Comparison of ENCODE assay signal across 8 cellular contexts in genomic region chr7:30348083-30348560, GRCh38.
DNase-seq lines count a peak whose midpoint lies in the region; ATAC-seq and TF ChIP-seq lines count a peak whose summit lies in the region.

No MANE protein-coding gene starts in this region.

- H3K9me2 ChIP-seq in PC-9 (ENCODE audit: insufficient read depth) = no peaks in the 10 kb centered on the region

- H4K20me1 ChIP-seq in PC-9 (ENCODE audit: insufficient read depth) = no peaks in the 10 kb centered on the region

- DNase-seq in A673 (ENCODE audit: low spot score) = peak; percentile 82
- peak; percentile 56 to 95 for DNase-seq in PC-9
- DNase-seq in kidney glomerular epithelial cell (lab: John Stamatoyannopoulos, UW) = peak; percentile 80
- peak; percentile 48 to 59 for DNase-seq in stimulated activated naive CD8-positive, alpha-beta T cell treated with anti-CD3 and anti-CD28 coated beads, Interleukin-15, amount 100 ng/mL, for 72 hours
- DNase-seq in SHP77 treated with DMSO at 0.1 percent for 48 hours (lab: John Stamatoyannopoulos, UW) = no peak

- H3K9me3 ChIP-seq in A673 (ENCODE audit: low read depth, low read length, poor library complexity, severe bottlenecking) (no peaks in the 10 kb centered on the region), PC-9 (ENCODE audit: insufficient read depth, low read depth) (no peaks in the 10 kb centered on the region)

- H3K36me3 ChIP-seq in A673 (ENCODE audit: insufficient read depth, low read length, poor library complexity, severe bottlenecking) = no peaks in the 10 kb centered on the region
- no peaks in the 10 kb centered on the region for H3K36me3 ChIP-seq in PC-9 (ENCODE audit: low read depth)

- CTCF ChIA-PET in A673 (lab: Charles Lee) (interaction anchor here (0.6 to 0.7 kb wide), 2 partner anchors 17 to 47 kb away, joined by 3 to 6 read pairs; no protein-coding TSS in a partner anchor), PC-9 (lab: Charles Lee) (interaction anchor here (0.6 kb wide), 2 partner anchors 59 to 63 kb away, joined by 3 to 4 read pairs; partner anchors contain the start of gene ZNRF2)

- no peaks in the 10 kb centered on the region for H3K36me3 Mint-ChIP-seq in activated naive CD4-positive, alpha-beta T cell treated with anti-CD3 and anti-CD28 coated beads, Interleukin-2, amount 50 U/mL, for 24 hours

- POLR2A ChIA-PET in A673 (lab: Charles Lee; ENCODE audit: low non-redundant PET) = no interaction called here
- POLR2A ChIA-PET in PC-9 (lab: Charles Lee; ENCODE audit: unreplicated experiment) = interaction anchor here (0.6 kb wide), 1 partner anchor 10 kb away, joined by 3 read pairs; no protein-coding TSS in a partner anchor

- peak overlapping the region; percentile 76 for H3K27ac ChIP-seq in A673 (ENCODE audit: low read depth, low read length, poor library complexity, severe bottlenecking)
- peak overlapping the region; percentile 81 for H3K27ac ChIP-seq in PC-9

- peak overlapping the region; percentile 61 for H3K4me2 ChIP-seq in PC-9

- no peak overlapping the region for H2AFZ ChIP-seq in PC-9

- peak overlapping the region; percentile 88 for H3K27ac Mint-ChIP-seq in activated naive CD4-positive, alpha-beta T cell treated with anti-CD3 and anti-CD28 coated beads, Interleukin-2, amount 50 U/mL, for 24 hours
- H3K27ac Mint-ChIP-seq in stimulated activated naive CD8-positive, alpha-beta T cell treated with anti-CD3 and anti-CD28 coated beads, Interleukin-15, amount 100 ng/mL, for 72 hours = peak overlapping the region; percentile 94 to 96

- H3K4me1 ChIP-seq in A673 (ENCODE audit: insufficient read depth, low read length, poor library complexity, severe bottlenecking) = peaks cover 74% of the 10 kb centered on the region
- H3K4me1 ChIP-seq in PC-9 (replicated peaks; ENCODE audit: insufficient read depth) = peaks cover 37% of the 10 kb centered on the region

- peak overlapping the region; percentile 10 for H3K4me3 ChIP-seq in A673 (ENCODE audit: low read depth, low read length, poor library complexity, severe bottlenecking)
- H3K4me3 ChIP-seq in PC-9 = peak overlapping the region; percentile 13; the same call in 1 of the 2 replicates

- H3K27me3 Mint-ChIP-seq in activated naive CD4-positive, alpha-beta T cell treated with anti-CD3 and anti-CD28 coated beads, Interleukin-2, amount 50 U/mL, for 24 hours = no peaks in the 10 kb centered on the region
- H3K27me3 Mint-ChIP-seq in stimulated activated naive CD8-positive, alpha-beta T cell treated with anti-CD3 and anti-CD28 coated beads, Interleukin-15, amount 100 ng/mL, for 72 hours = no peaks in the 10 kb centered on the region

- peaks cover 69% of the 10 kb centered on the region for H3K4me1 Mint-ChIP-seq in activated naive CD4-positive, alpha-beta T cell treated with anti-CD3 and anti-CD28 coated beads, Interleukin-2, amount 50 U/mL, for 24 hours
- peaks cover 53% of the 10 kb centered on the region for H3K4me1 Mint-ChIP-seq in stimulated activated naive CD8-positive, alpha-beta T cell treated with anti-CD3 and anti-CD28 coated beads, Interleukin-15, amount 100 ng/mL, for 72 hours

- H3K9me3 Mint-ChIP-seq in activated naive CD4-positive, alpha-beta T cell treated with anti-CD3 and anti-CD28 coated beads, Interleukin-2, amount 50 U/mL, for 24 hours = no peaks in the 10 kb centered on the region
- no peaks in the 10 kb centered on the region for H3K9me3 Mint-ChIP-seq in stimulated activated naive CD8-positive, alpha-beta T cell treated with anti-CD3 and anti-CD28 coated beads, Interleukin-15, amount 100 ng/mL, for 72 hours

- H3K79me2 ChIP-seq in PC-9 (ENCODE audit: low read depth) = peaks cover 75% of the 10 kb centered on the region

- intact Hi-C loops in A673 (cut with micrococcal nuclease; ENCODE audit: unreplicated experiment) = loop anchor here (5.0 kb wide), 1 partner anchor 61 kb away; no protein-coding TSS in a partner anchor
- intact Hi-C loops in PC-9 (cut with micrococcal nuclease; ENCODE audit: unreplicated experiment) = loop anchor here (1.0 kb wide), 3 partner anchors 58 to 182 kb away; partner anchors contain the start of gene ZNRF2

- peaks cover 26% of the 10 kb centered on the region for H3F3A ChIP-seq in PC-9 (ENCODE audit: insufficient read depth, low read depth)

- BruUV-seq in A673 (replicated peaks; lab: Mats Ljungman, UMichigan) (no TSS peak), PC-9 (replicated peaks; lab: Mats Ljungman, UMichigan) (no TSS peak)

- ATAC-seq in GM18520 (IDR thresholded peaks at IDR 0.05; ENCODE audit: unreplicated experiment) = peak; percentile 76
- peak; percentile 65 for ATAC-seq in HG03039 (IDR thresholded peaks at IDR 0.05; ENCODE audit: unreplicated experiment)
- ATAC-seq in stimulated activated naive CD8-positive, alpha-beta T cell treated with anti-CD3 and anti-CD28 coated beads, Interleukin-15, amount 100 ng/mL, for 72 hours = peak; percentile 95

- H3K4me3 Mint-ChIP-seq in activated naive CD4-positive, alpha-beta T cell treated with anti-CD3 and anti-CD28 coated beads, Interleukin-2, amount 50 U/mL, for 24 hours = peak overlapping the region; percentile 63
- peak overlapping the region; percentile 72 to 74 for H3K4me3 Mint-ChIP-seq in stimulated activated naive CD8-positive, alpha-beta T cell treated with anti-CD3 and anti-CD28 coated beads, Interleukin-15, amount 100 ng/mL, for 72 hours

- TF ChIP-seq CTCF in A673 (conservative IDR thresholded peaks at IDR 0.05; ENCODE audit: low read depth, low read length) (no peak), PC-9 (conservative IDR thresholded peaks at IDR 0.05) (no peak)

- H3K27me3 ChIP-seq in A673 (replicated peaks; ENCODE audit: insufficient read depth, low read depth, low read length, poor library complexity) = no peaks in the 10 kb centered on the region
- no peaks in the 10 kb centered on the region for H3K27me3 ChIP-seq in PC-9 (ENCODE audit: insufficient read depth, low read depth)
